In the genomic region with DNA sequence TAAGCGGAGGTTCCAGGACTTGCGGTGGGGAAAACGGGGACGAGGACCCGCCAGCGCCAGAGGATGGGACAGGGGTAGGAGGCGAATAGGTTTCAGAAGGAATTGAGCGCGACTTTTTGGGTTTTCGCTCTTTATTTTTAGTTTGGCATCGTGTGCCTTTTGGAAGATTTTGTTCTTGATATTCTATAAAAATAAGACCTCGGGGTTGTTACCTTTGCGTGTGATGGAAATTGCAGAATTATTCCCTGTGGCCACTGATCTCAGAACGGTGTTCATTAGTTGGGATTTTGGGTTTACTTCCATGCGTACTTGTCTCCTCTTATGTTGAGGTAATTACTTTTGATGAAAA, we compare ENCODE assay signal across 10 cellular contexts. TPM values are rescaled to one million over a fixed set of nuclear protein-coding genes. Genes with fewer than 3 reads are reported as not detected.
DNase-seq lines count a peak whose midpoint lies in the region; ATAC-seq and TF ChIP-seq lines count a peak whose summit lies in the region.
"Had no signal": no experiment of that assay in that cellular context is flagged by ENCODE, and none has a peak within 500 bp of the region (broad histone marks: within the 10 kb centered on the region; RNA-seq: fewer than 3 reads in every experiment).

No MANE protein-coding gene starts in this region.

- no peaks in the 10 kb centered on the region for H3K9me3 Mint-ChIP-seq in CD4-positive, alpha-beta memory T cell
- H3K9me3 Mint-ChIP-seq in endothelial cell (ENCODE audit: unreplicated experiment): no peaks in the 10 kb centered on the region

- BruUV-seq in OCI-LY7 (replicated peaks; lab: Mats Ljungman, UMichigan): no TSS peak

- H2AFZ ChIP-seq in OCI-LY7 (ENCODE audit: low read length): peak overlapping the region; percentile 79

- H3K4me3 Mint-ChIP-seq in CD4-positive, alpha-beta memory T cell: peak overlapping the region; percentile 96 to 99 (median 98)
- peak overlapping the region; percentile 95 for H3K4me3 Mint-ChIP-seq in endothelial cell (ENCODE audit: unreplicated experiment)

- no peaks in the 10 kb centered on the region for H3K36me3 ChIP-seq in CD4-positive, alpha-beta memory T cell (ENCODE audit: insufficient read depth, low read length)
- H3K36me3 ChIP-seq in OCI-LY7 (ENCODE audit: insufficient read depth, low read length): peaks cover 5% of the 10 kb centered on the region; the same call in 1 of the 2 replicates

- H3K36me3 Mint-ChIP-seq in CD4-positive, alpha-beta memory T cell: peaks cover 0 to 10% of the 10 kb centered on the region in 2 donors
- H3K36me3 Mint-ChIP-seq in endothelial cell (ENCODE audit: low read depth, unreplicated experiment): no peaks in the 10 kb centered on the region

- H3K4me3 ChIP-seq in CD4-positive, alpha-beta memory T cell (ENCODE audit: low read length in 2 of 2): peak overlapping the region; percentile 27 to 93
- peak overlapping the region; percentile 87 for H3K4me3 ChIP-seq in OCI-LY7 (ENCODE audit: low read depth, low read length, poor library complexity, severe bottlenecking)

- H3K79me2 ChIP-seq in OCI-LY7 (ENCODE audit: insufficient read depth, low read depth, low read length): peaks cover 43% of the 10 kb centered on the region

- POLR2A ChIA-PET in CD4-positive, alpha-beta memory T cell (lab: Charles Lee; ENCODE audit: partially characterized antibody): interaction anchor here (1.0 kb wide), 1 partner anchor 10 kb away, joined by 3 read pairs; no protein-coding TSS in a partner anchor
- POLR2A ChIA-PET in OCI-LY7 (lab: Charles Lee): interaction anchor here (0.6 to 1.9 kb wide), 2 partner anchors 22 to 128 kb away, joined by 5 read pairs; no protein-coding TSS in a partner anchor

- peak in 1 of 5 donors; percentile 1 for DNase-seq in CD4-positive, alpha-beta memory T cell
- DNase-seq in OCI-LY7 (ENCODE audit: low spot score) (no peak), endothelial cell (ENCODE audit: low spot score) (no peak), omental fat pad (ENCODE audit: low spot score) (no peak), NCI-H2107 (lab: John Stamatoyannopoulos, UW) (no peak), MV-4-11 (lab: John Stamatoyannopoulos, UW) (no peak), Ammon's horn (ENCODE audit: low spot score) (no peak)
- no peak for DNase-seq in activated CD4-positive, alpha-beta T cell treated with anti-CD3 and anti-CD28 coated beads, Interleukin-2, amount 50 U/mL, for 1 hour

- peaks cover 2 to 4% of the 10 kb centered on the region in 2 donors for H3K27me3 Mint-ChIP-seq in CD4-positive, alpha-beta memory T cell
- H3K27me3 Mint-ChIP-seq in endothelial cell (ENCODE audit: unreplicated experiment): peaks cover 5% of the 10 kb centered on the region

- intact Hi-C loops in CD4-positive, alpha-beta memory T cell (cut with micrococcal nuclease): loop anchor here (2.0 to 10.0 kb wide), 3 partner anchors 377 to 1956 kb away; a partner anchor contains a TSS
- intact Hi-C loops in OCI-LY7 (cut with micrococcal nuclease; ENCODE audit: unreplicated experiment): no loop called here

- peak; percentile 3 for ATAC-seq in omental fat pad (ENCODE audit: low FRiP score)

- peak overlapping the region; percentile 79 for H3K4me2 ChIP-seq in OCI-LY7 (ENCODE audit: low read length)

- H3K9me2 ChIP-seq in OCI-LY7 (ENCODE audit: insufficient read depth, low read length): no peaks in the 10 kb centered on the region

- H3K27ac ChIP-seq in CD4-positive, alpha-beta memory T cell (ENCODE audit: low read depth, low read length): peak overlapping the region; percentile 65
- H3K27ac ChIP-seq in OCI-LY7 (ENCODE audit: low read depth, low read length, poor library complexity, severe bottlenecking): peak overlapping the region; percentile 78

- TF ChIP-seq CTCF in OCI-LY7 (conservative IDR thresholded peaks at IDR 0.05; ENCODE audit: low read length): no peak
- no peak for TF ChIP-seq CTCF in endothelial cell (IDR thresholded peaks at IDR 0.05; ENCODE audit: unreplicated experiment)
- TF ChIP-seq CTCF in omental fat pad (IDR thresholded peaks at IDR 0.05): no peak

- H3K4me1 ChIP-seq in CD4-positive, alpha-beta memory T cell (ENCODE audit: insufficient read depth, low read length): peaks cover 26% of the 10 kb centered on the region
- peaks cover 34% of the 10 kb centered on the region for H3K4me1 ChIP-seq in OCI-LY7 (ENCODE audit: insufficient read depth, low read length, poor library complexity, severe bottlenecking)

- H3K4me1 Mint-ChIP-seq in CD4-positive, alpha-beta memory T cell: peaks cover 13 to 38% (median 23%) of the 10 kb centered on the region in 4 donors
- H3K4me1 Mint-ChIP-seq in endothelial cell (ENCODE audit: unreplicated experiment): peaks cover 6% of the 10 kb centered on the region

- H3K27ac Mint-ChIP-seq in CD4-positive, alpha-beta memory T cell: peak overlapping the region; percentile 88 to 97 (median 93)
- H3K27ac Mint-ChIP-seq in endothelial cell (ENCODE audit: unreplicated experiment): peak overlapping the region; percentile 78

- no peaks in the 10 kb centered on the region for H4K20me1 ChIP-seq in OCI-LY7 (ENCODE audit: insufficient read depth, low read length)

- no peaks in the 10 kb centered on the region for H3K27me3 ChIP-seq in CD4-positive, alpha-beta memory T cell (ENCODE audit: insufficient read depth, low read length)

- CTCF ChIA-PET in CD4-positive, alpha-beta memory T cell (lab: Charles Lee; ENCODE audit: partially characterized antibody): no interaction called here
- CTCF ChIA-PET in OCI-LY7 (lab: Charles Lee; ENCODE audit: unreplicated experiment): no interaction called here

- no peaks in the 10 kb centered on the region for H3K9me3 ChIP-seq in CD4-positive, alpha-beta memory T cell (ENCODE audit: control insufficient read depth in 1 of 2, low read length in 2 of 2)
- no peaks in the 10 kb centered on the region for H3K9me3 ChIP-seq in OCI-LY7 (ENCODE audit: low read length)

RNA-seq across cellular contexts. Expression of a gene that starts 0.5 kb away (rescaled TPM):
- 10 to 100 TPM; 46.0 to 47.0 TPM for total RNA-seq in CD4-positive, alpha-beta memory T cell
- 1 to 10 TPM; 6.3 to 7.8 TPM for polyA plus RNA-seq in CD4-positive, alpha-beta memory T cell
- total RNA-seq in OCI-LY7 (2014; rRNA removed; shearing (Covaris generic)): 68.3 and 82.9 TPM in 2 replicates
- total RNA-seq in OCI-LY7 (2022): 106 and 117 TPM in 2 replicates
- total RNA-seq in endothelial cell (ENCODE audit: unreplicated experiment): 44.5 TPM
- total RNA-seq in omental fat pad: 10 to 100 TPM; 16.3 to 35.6 (median 29.1) TPM

RNA-seq across cellular contexts. Expression of a gene that starts 30.4 kb away (rescaled TPM):
- not detected for total RNA-seq in CD4-positive, alpha-beta memory T cell
- not detected for polyA plus RNA-seq in CD4-positive, alpha-beta memory T cell
- not detected in 2 replicates for total RNA-seq in OCI-LY7 (2014; rRNA removed; shearing (Covaris generic))
- total RNA-seq in OCI-LY7 (2022) (not detected in 2 replicates), endothelial cell (ENCODE audit: unreplicated experiment) (not detected), omental fat pad (not detected)
- total RNA-seq: pulmonary artery endothelial cell; T-helper 1 cell treated with Interleukin-12 subunit alpha and Interleukin-12 subunit beta and Interleukin-4 antibody, amounts not matched to agents 30 ng/mL and 1 ng/mL, for 36 hours had no signal
